Comparison of ENCODE assay signal across 13 cellular contexts in the genomic region with DNA sequence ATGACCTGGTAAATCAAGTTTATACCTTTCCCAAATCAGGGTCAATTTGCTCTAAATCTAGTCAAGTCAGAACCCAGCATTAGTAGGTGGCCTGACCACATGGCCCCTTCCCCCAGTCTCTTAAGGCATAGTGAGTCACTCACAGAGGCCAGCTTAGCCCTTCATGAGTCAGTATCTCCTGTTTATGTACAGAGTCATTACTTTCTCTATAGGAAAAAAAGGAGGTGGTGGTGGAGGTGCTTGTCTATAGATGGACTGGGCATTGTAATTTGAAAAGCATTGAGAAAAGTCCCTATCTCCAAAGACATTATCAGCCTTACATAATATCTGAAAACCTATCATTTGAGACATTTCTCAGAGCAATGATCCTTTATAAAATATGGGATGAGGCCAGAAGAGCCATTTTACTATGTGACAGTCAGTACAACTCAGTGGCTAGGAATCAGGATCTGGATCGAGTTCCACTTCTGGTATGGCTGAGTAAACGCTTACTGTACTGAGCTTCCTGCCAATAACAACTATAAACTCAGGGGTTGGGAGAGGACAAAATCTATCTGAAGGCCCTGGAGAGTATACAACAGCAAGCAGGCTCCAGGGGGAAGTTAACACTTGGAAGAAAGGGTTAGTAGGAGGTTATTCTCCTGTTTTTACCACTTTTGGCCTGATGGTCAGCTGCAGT. TPM values are rescaled to one million over a fixed set of nuclear protein-coding genes. Genes with fewer than 3 reads are reported as not detected.
DNase-seq lines count a peak whose midpoint lies in the region; ATAC-seq and TF ChIP-seq lines count a peak whose summit lies in the region.
"Had no signal": no experiment of that assay in that cellular context is flagged by ENCODE, and none has a peak within 500 bp of the region (broad histone marks: within the 10 kb centered on the region; RNA-seq: fewer than 3 reads in every experiment).

No MANE protein-coding gene starts in this region.

- no peaks in the 10 kb centered on the region for H3K4me1 ChIP-seq in thyroid gland
- H3K4me1 ChIP-seq: uterus had no signal

- peaks cover 12% of the 10 kb centered on the region for H3K9me3 Mint-ChIP-seq in MCF 10A (ENCODE audit: unreplicated experiment)
- peaks cover 30% of the 10 kb centered on the region for H3K9me3 Mint-ChIP-seq in osteocyte (ENCODE audit: unreplicated experiment)

- no peaks in the 10 kb centered on the region for H3K27me3 Mint-ChIP-seq in MCF 10A (ENCODE audit: insufficient read depth, unreplicated experiment)
- no peaks in the 10 kb centered on the region for H3K27me3 Mint-ChIP-seq in osteocyte (ENCODE audit: unreplicated experiment)
- H3K27me3 Mint-ChIP-seq: activated CD8-positive, alpha-beta memory T cell treated with anti-CD3 and anti-CD28 coated beads, Interleukin-2, amount 10 ng/mL, durations not matched to agents 7 days and 5 days had no signal

- WGBS in thyroid gland, 2 donors, result 68 to 82% methylated on average over 2 of the region's 2 CpGs

- H3K27ac Mint-ChIP-seq in MCF 10A (ENCODE audit: low read depth, unreplicated experiment), result peak overlapping the region; percentile 85
- peak overlapping the region; percentile 86 for H3K27ac Mint-ChIP-seq in osteocyte (ENCODE audit: unreplicated experiment)
- H3K27ac Mint-ChIP-seq: activated CD8-positive, alpha-beta memory T cell treated with anti-CD3 and anti-CD28 coated beads, Interleukin-2, amount 10 ng/mL, durations not matched to agents 7 days and 5 days had no signal

- ATAC-seq in GM21367 (IDR thresholded peaks at IDR 0.05; ENCODE audit: unreplicated experiment) (no peak), HG03457 (IDR thresholded peaks at IDR 0.05; ENCODE audit: unreplicated experiment) (no peak)
- ATAC-seq: activated CD8-positive, alpha-beta memory T cell treated with anti-CD3 and anti-CD28 coated beads, Interleukin-2, amount 10 ng/mL, durations not matched to agents 7 days and 5 days had no signal

- no peak overlapping the region for H3K4me3 ChIP-seq in thyroid gland (replicated peaks in 1 of 3)
- H3K4me3 ChIP-seq: uterus had no signal

- intact Hi-C loops in MCF 10A (cut with micrococcal nuclease), result loop anchor here (1.0 kb wide), 1 partner anchor 10 kb away; no protein-coding TSS in a partner anchor
- intact Hi-C loops in thyroid gland (cut with DNase I), result no loop called here

- no peak overlapping the region for H3K27ac ChIP-seq in thyroid gland
- H3K27ac ChIP-seq: uterus had no signal

- H3K9me3 ChIP-seq in thyroid gland, result no peaks in the 10 kb centered on the region

- no peaks in the 10 kb centered on the region for H3K36me3 ChIP-seq in thyroid gland
- H3K36me3 ChIP-seq: uterus had no signal

- DNase-seq in DMS53 (lab: John Stamatoyannopoulos, UW) (peak; percentile 92), M059J (ENCODE audit: low read depth) (peak; percentile 98), MCF 10A (ENCODE audit: unreplicated experiment) (peak; percentile 95), osteocyte (ENCODE audit: extremely low spot score, unreplicated experiment) (no peak), NCI-H2081 (lab: John Stamatoyannopoulos, UW) (no peak), thyroid gland (no peak)
- DNase-seq: activated CD8-positive, alpha-beta memory T cell treated with anti-CD3 and anti-CD28 coated beads, Interleukin-2, amount 10 ng/mL, durations not matched to agents 7 days and 5 days; NCI-H526; retina; uterus had no signal

- no peaks in the 10 kb centered on the region for H3K27me3 ChIP-seq in thyroid gland
- H3K27me3 ChIP-seq: uterus had no signal

- H3K36me3 Mint-ChIP-seq in MCF 10A (ENCODE audit: insufficient read depth, unreplicated experiment) (peaks cover 4% of the 10 kb centered on the region), osteocyte (ENCODE audit: unreplicated experiment) (peaks cover 12% of the 10 kb centered on the region)
- H3K36me3 Mint-ChIP-seq: activated CD8-positive, alpha-beta memory T cell treated with anti-CD3 and anti-CD28 coated beads, Interleukin-2, amount 10 ng/mL, durations not matched to agents 7 days and 5 days had no signal

- POLR2A ChIA-PET in MCF 10A (lab: Yijun Ruan, JAX), result interaction anchor here (0.6 to 2.4 kb wide), 12 partner anchors 10 to 549 kb away, joined by 3 to 11 read pairs (median 3); no protein-coding TSS in a partner anchor

- CTCF ChIA-PET in MCF 10A (lab: Yijun Ruan, JAX), result interaction anchor here (0.6 to 1.6 kb wide), 4 partner anchors 10 to 234 kb away, joined by 3 to 6 read pairs (median 4); no protein-coding TSS in a partner anchor

- BruUV-seq in MCF 10A (replicated peaks; lab: Mats Ljungman, UMichigan), result TSS peak; percentile 29

- H3K4me1 Mint-ChIP-seq in MCF 10A (ENCODE audit: insufficient read depth, unreplicated experiment), result peaks cover 40% of the 10 kb centered on the region
- peaks cover 34% of the 10 kb centered on the region for H3K4me1 Mint-ChIP-seq in osteocyte (ENCODE audit: unreplicated experiment)
- H3K4me1 Mint-ChIP-seq: activated CD8-positive, alpha-beta memory T cell treated with anti-CD3 and anti-CD28 coated beads, Interleukin-2, amount 10 ng/mL, durations not matched to agents 7 days and 5 days had no signal

- H3K4me3 Mint-ChIP-seq in MCF 10A (ENCODE audit: unreplicated experiment), result peak overlapping the region; percentile 24
- H3K4me3 Mint-ChIP-seq in osteocyte (ENCODE audit: unreplicated experiment), result no peak overlapping the region
- H3K4me3 Mint-ChIP-seq: activated CD8-positive, alpha-beta memory T cell treated with anti-CD3 and anti-CD28 coated beads, Interleukin-2, amount 10 ng/mL, durations not matched to agents 7 days and 5 days had no signal

- no peak for TF ChIP-seq POLR2A in thyroid gland (IDR thresholded peaks at IDR 0.05)

- no peak for TF ChIP-seq CTCF in MCF 10A (IDR thresholded peaks at IDR 0.05; ENCODE audit: unreplicated experiment)
- no peak for TF ChIP-seq CTCF in osteocyte (IDR thresholded peaks at IDR 0.05)
- no peak for TF ChIP-seq CTCF in thyroid gland (IDR thresholded peaks at IDR 0.05)

RNA-seq across cellular contexts. Expression of gene SIGLEC15, which starts 22.5 kb away (rescaled TPM):
- total RNA-seq in M059J (2014; rRNA removed; shearing (Covaris generic)), result 2.1 and 8.6 TPM in 2 replicates
- total RNA-seq in MCF 10A (2022) (not detected in 2 replicates), osteocyte (0.13 and 0.37 TPM in 2 replicates), thyroid gland (1 to 10 TPM in 1 of 4 donors, under 1 TPM in 2, not detected in 1; 0.33 to 4.0 (median 0.54) TPM)
- total RNA-seq: activated CD8-positive, alpha-beta memory T cell treated with anti-CD3 and anti-CD28 coated beads, Interleukin-2, amount 10 ng/mL, durations not matched to agents 7 days and 5 days; frontal cortex had no signal

Comparison
In these comparisons a context has a peak if more than half of its experiments do, and no peak if none do; other contexts are left out.
1. DNase-seq: peak in DMS53 (single experiment), M059J (single experiment) and MCF 10A (single experiment); none in osteocyte (single experiment), NCI-H2081 (0 of 2) and thyroid gland (0 of 2).